Comparison of ENCODE assay signal across 8 cellular contexts in genomic region chr6:53369051-53369450, GRCh38.
"Had no signal": no experiment of that assay in that cellular context is flagged by ENCODE, and none has a peak within 500 bp of the region (broad histone marks: within the 10 kb centered on the region; RNA-seq: fewer than 3 reads in every experiment).

No MANE protein-coding gene starts in this region.

- H3K36me3 ChIP-seq: HAP-1 had no signal

- H3K9ac ChIP-seq: GM23248 had no signal

- H3K27ac ChIP-seq: GM23248, HL-60 had no signal

- H3K4me3 ChIP-seq: GM23248, HAP-1 had no signal

- H3K4me1 ChIP-seq: HAP-1 had no signal

- ATAC-seq: HCT116 had no signal

- H3K9me3 ChIP-seq: HAP-1 had no signal

- DNase-seq: GM23248, GOT3, H7, IMR-90, KBM-7 had no signal

- H2AFZ ChIP-seq: GM23248 had no signal
